In the genomic region with DNA sequence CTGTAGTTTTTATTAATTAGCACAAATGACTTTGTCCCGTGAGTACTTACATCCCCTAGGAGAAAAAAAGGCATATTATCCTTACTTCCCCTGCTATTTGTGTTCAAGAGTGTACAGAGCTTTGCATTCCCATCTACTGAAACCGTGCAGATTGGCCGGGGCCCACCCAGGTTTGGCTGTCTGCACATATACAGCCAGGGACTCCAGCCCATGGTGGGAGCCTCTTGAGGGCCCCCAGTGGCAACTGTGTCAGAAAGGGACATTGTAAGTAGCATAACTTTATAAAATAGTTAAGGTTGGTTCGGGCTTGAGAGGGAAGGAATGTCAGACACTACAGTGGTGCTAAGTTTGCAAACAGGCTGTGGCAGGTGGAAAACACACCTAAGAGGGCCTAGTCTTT, we compare ENCODE assay signal across 21 cellular contexts. TPM values are rescaled to one million over a fixed set of nuclear protein-coding genes. Genes with fewer than 3 reads are reported as not detected.
DNase-seq lines count a peak whose midpoint lies in the region; ATAC-seq, FAIRE-seq and TF ChIP-seq lines count a peak whose summit lies in the region.
"Had no signal": no experiment of that assay in that cellular context is flagged by ENCODE, and none has a peak within 500 bp of the region (broad histone marks: within the 10 kb centered on the region; RNA-seq: fewer than 3 reads in every experiment).

No MANE protein-coding gene starts in this region.

- peak overlapping the region; percentile 61 for H3K27ac Mint-ChIP-seq in activated naive CD8-positive, alpha-beta T cell
- no peak overlapping the region for H3K27ac Mint-ChIP-seq in activated naive CD8-positive, alpha-beta T cell treated with anti-CD3 and anti-CD28 coated beads, Interleukin-2, amount 50 U/mL, for 24 hours
- H3K27ac Mint-ChIP-seq in IgD-negative memory B cell, result peak overlapping the region in 2 of 3 donors; percentile 33 to 79
- peak overlapping the region; percentile 22 for H3K27ac Mint-ChIP-seq in glutamatergic neuron (ENCODE audit: unreplicated experiment)
- peak overlapping the region; percentile 12 to 70 for H3K27ac Mint-ChIP-seq in stimulated activated naive CD8-positive, alpha-beta T cell treated with anti-CD3 and anti-CD28 coated beads, Interleukin-15, amount 100 ng/mL, for 72 hours
- H3K27ac Mint-ChIP-seq: activated naive CD8-positive, alpha-beta T cell treated with anti-CD3 and anti-CD28 coated beads for 36 hours had no signal

- FAIRE-seq in small intestine (lab: Jason Lieb, UNC), result no peak
- FAIRE-seq: frontal cortex, K562, kidney, urothelium cell line had no signal

- H2AK5ac ChIP-seq in trophoblast cell (ENCODE audit: low read length), result no peak overlapping the region

- no peak overlapping the region for H4K91ac ChIP-seq in trophoblast cell (ENCODE audit: low read depth, low read length)

- H3K36me3 ChIP-seq in trophoblast cell (ENCODE audit: control insufficient read depth in 1 of 2, insufficient read depth in 2 of 2, low read length in 2 of 2) (peaks cover 0 to 2% of the 10 kb centered on the region in 2 experiments), small intestine (ENCODE audit: control insufficient read depth in 2 of 2, insufficient read depth in 2 of 2, low read length in 2 of 2) (no peaks in the 10 kb centered on the region)
- H3K36me3 ChIP-seq: esophagus muscularis mucosa, SJSA1 had no signal

- H3K9ac ChIP-seq in trophoblast cell (ENCODE audit: low read length), result no peak overlapping the region

- no peaks in the 10 kb centered on the region for H3K79me1 ChIP-seq in trophoblast cell (ENCODE audit: low read length)

- DNase-seq in activated naive CD8-positive, alpha-beta T cell treated with anti-CD3 and anti-CD28 coated beads, Interleukin-2, amount 50 U/mL, for 24 hours, result no peak
- no peak for DNase-seq in glutamatergic neuron
- DNase-seq in stimulated activated naive CD8-positive, alpha-beta T cell treated with anti-CD3 and anti-CD28 coated beads, Interleukin-15, amount 100 ng/mL, for 72 hours, result no peak
- DNase-seq in trophoblast cell, result no peak
- DNase-seq in amniotic stem cell (lab: John Stamatoyannopoulos, UW), result no peak
- no peak for DNase-seq in small intestine
- DNase-seq: activated naive CD8-positive, alpha-beta T cell treated with anti-CD3 and anti-CD28 coated beads for 36 hours; kidney; MM.1S; NCI-H1436 treated with DMSO at 0.1 percent for 48 hours; NK-92 treated with Interleukin-12 subunit alpha and Interleukin-12 subunit beta, amount 100 ng/mL, for 24 hours; right cardiac atrium; stimulated activated CD4-positive, alpha-beta T cell treated with anti-CD3 and anti-CD28 coated beads, Interleukin-12 subunit alpha, Interleukin-12 subunit beta, amount 100 ng/mL, for 4 hours had no signal

- H3K4me1 ChIP-seq in trophoblast cell (ENCODE audit: control insufficient read depth in 1 of 2, insufficient read depth in 2 of 2, low read length in 2 of 2), result peaks cover 0 to 7% of the 10 kb centered on the region in 2 experiments
- H3K4me1 ChIP-seq in small intestine (ENCODE audit: control insufficient read depth in 2 of 2, insufficient read depth in 1 of 2, low read depth in 1 of 2, low read length in 1 of 2), result peaks cover 0 to 5% of the 10 kb centered on the region in 2 donors

- peaks cover 8% of the 10 kb centered on the region for H3K36me3 Mint-ChIP-seq in activated naive CD8-positive, alpha-beta T cell
- H3K36me3 Mint-ChIP-seq in activated naive CD8-positive, alpha-beta T cell treated with anti-CD3 and anti-CD28 coated beads, Interleukin-2, amount 50 U/mL, for 24 hours (ENCODE audit: low read depth), result peaks cover 8% of the 10 kb centered on the region
- H3K36me3 Mint-ChIP-seq in IgD-negative memory B cell (peaks cover 3% of the 10 kb centered on the region), glutamatergic neuron (ENCODE audit: unreplicated experiment) (no peaks in the 10 kb centered on the region)

- no peak overlapping the region for H2BK12ac ChIP-seq in trophoblast cell (ENCODE audit: low read length)

- H4K12ac ChIP-seq in trophoblast cell (ENCODE audit: low read depth, low read length), result no peak overlapping the region

- H3K27ac ChIP-seq in trophoblast cell (ENCODE audit: low read depth, low read length), result no peak overlapping the region
- H3K27ac ChIP-seq in small intestine (ENCODE audit: low read depth in 1 of 2, low read length in 1 of 2), result no peak overlapping the region
- H3K27ac ChIP-seq: esophagus muscularis mucosa, SJSA1 had no signal

- H2BK120ac ChIP-seq in trophoblast cell (ENCODE audit: insufficient read depth, low read length, poor library complexity), result no peak overlapping the region

- no peak overlapping the region for H3K4me3 Mint-ChIP-seq in activated naive CD8-positive, alpha-beta T cell
- no peak overlapping the region for H3K4me3 Mint-ChIP-seq in activated naive CD8-positive, alpha-beta T cell treated with anti-CD3 and anti-CD28 coated beads, Interleukin-2, amount 50 U/mL, for 24 hours
- H3K4me3 Mint-ChIP-seq in IgD-negative memory B cell, result peak overlapping the region in 2 of 4 donors; percentile 70 to 72
- H3K4me3 Mint-ChIP-seq in glutamatergic neuron (ENCODE audit: unreplicated experiment), result peak overlapping the region; percentile 51
- H3K4me3 Mint-ChIP-seq in stimulated activated naive CD8-positive, alpha-beta T cell treated with anti-CD3 and anti-CD28 coated beads, Interleukin-15, amount 100 ng/mL, for 72 hours, result no peak overlapping the region
- H3K4me3 Mint-ChIP-seq: activated naive CD8-positive, alpha-beta T cell treated with anti-CD3 and anti-CD28 coated beads for 36 hours had no signal

- H3K23ac ChIP-seq in trophoblast cell (ENCODE audit: low read length), result no peak overlapping the region

- H3K27me3 Mint-ChIP-seq in activated naive CD8-positive, alpha-beta T cell, result no peaks in the 10 kb centered on the region
- H3K27me3 Mint-ChIP-seq in activated naive CD8-positive, alpha-beta T cell treated with anti-CD3 and anti-CD28 coated beads, Interleukin-2, amount 50 U/mL, for 24 hours, result no peaks in the 10 kb centered on the region
- H3K27me3 Mint-ChIP-seq in IgD-negative memory B cell (no peaks in the 10 kb centered on the region), glutamatergic neuron (ENCODE audit: unreplicated experiment) (peaks cover 4% of the 10 kb centered on the region)
- H3K27me3 Mint-ChIP-seq in stimulated activated naive CD8-positive, alpha-beta T cell treated with anti-CD3 and anti-CD28 coated beads, Interleukin-15, amount 100 ng/mL, for 72 hours, result no peaks in the 10 kb centered on the region
- H3K27me3 Mint-ChIP-seq: activated naive CD8-positive, alpha-beta T cell treated with anti-CD3 and anti-CD28 coated beads for 36 hours had no signal

- H3K4me3 ChIP-seq in trophoblast cell (ENCODE audit: low read depth, low read length) (no peak overlapping the region), small intestine (ENCODE audit: low read depth in 1 of 2, low read length in 2 of 2) (no peak overlapping the region)
- H3K4me3 ChIP-seq: esophagus muscularis mucosa, K562, lung, SJSA1 had no signal

- H3K79me2 ChIP-seq in trophoblast cell (ENCODE audit: control insufficient read depth, insufficient read depth, low read length, poor library complexity), result no peaks in the 10 kb centered on the region

- no peaks in the 10 kb centered on the region for H3K27me3 ChIP-seq in trophoblast cell (ENCODE audit: insufficient read depth, low read length)
- no peaks in the 10 kb centered on the region for H3K27me3 ChIP-seq in small intestine (ENCODE audit: control insufficient read depth in 2 of 2, insufficient read depth in 2 of 2, low read length in 2 of 2)
- H3K27me3 ChIP-seq: esophagus muscularis mucosa, SJSA1 had no signal

- WGBS in trophoblast cell (ENCODE audit: extremely low coverage, insufficient coverage, insufficient read length), result no CpG with 5 or more reads among the region's 4 CpGs
- WGBS in small intestine, 3 donors, result 71 to 85% (median 78%) methylated on average over 4 of the region's 4 CpGs

- H4K8ac ChIP-seq in trophoblast cell (ENCODE audit: low read depth, low read length), result no peak overlapping the region

- H3K9me3 Mint-ChIP-seq in activated naive CD8-positive, alpha-beta T cell (ENCODE audit: low read depth), result peaks cover 3% of the 10 kb centered on the region
- H3K9me3 Mint-ChIP-seq in activated naive CD8-positive, alpha-beta T cell treated with anti-CD3 and anti-CD28 coated beads, Interleukin-2, amount 50 U/mL, for 24 hours, result peaks cover 10% of the 10 kb centered on the region
- peaks cover 0 to 5% (median under 1%) of the 10 kb centered on the region in 3 donors for H3K9me3 Mint-ChIP-seq in IgD-negative memory B cell
- H3K9me3 Mint-ChIP-seq in glutamatergic neuron (ENCODE audit: unreplicated experiment), result peaks cover 3% of the 10 kb centered on the region
- H3K9me3 Mint-ChIP-seq in stimulated activated naive CD8-positive, alpha-beta T cell treated with anti-CD3 and anti-CD28 coated beads, Interleukin-15, amount 100 ng/mL, for 72 hours, result peaks cover 0 to 5% of the 10 kb centered on the region in 2 donors

- no peak for ATAC-seq in activated naive CD8-positive, alpha-beta T cell treated with anti-CD3 and anti-CD28 coated beads, Interleukin-2, amount 50 U/mL, for 24 hours
- no peak for ATAC-seq in stimulated activated naive CD8-positive, alpha-beta T cell treated with anti-CD3 and anti-CD28 coated beads, Interleukin-15, amount 100 ng/mL, for 72 hours
- ATAC-seq: right cardiac atrium had no signal

- no peak overlapping the region for H3K14ac ChIP-seq in trophoblast cell (ENCODE audit: low read length)

- no peak overlapping the region for H2AFZ ChIP-seq in trophoblast cell (ENCODE audit: insufficient read depth, low read length, poor library complexity)

- H3K4ac ChIP-seq in trophoblast cell (ENCODE audit: low read depth, low read length), result no peak overlapping the region

- peaks cover 52% of the 10 kb centered on the region for H3K4me1 Mint-ChIP-seq in activated naive CD8-positive, alpha-beta T cell (ENCODE audit: low read depth)
- H3K4me1 Mint-ChIP-seq in activated naive CD8-positive, alpha-beta T cell treated with anti-CD3 and anti-CD28 coated beads, Interleukin-2, amount 50 U/mL, for 24 hours, result peaks cover 45% of the 10 kb centered on the region
- H3K4me1 Mint-ChIP-seq in IgD-negative memory B cell (peaks cover 27 to 54% (median 45%) of the 10 kb centered on the region in 3 donors), glutamatergic neuron (ENCODE audit: low read depth, unreplicated experiment) (peaks cover 31% of the 10 kb centered on the region)
- H3K4me1 Mint-ChIP-seq in stimulated activated naive CD8-positive, alpha-beta T cell treated with anti-CD3 and anti-CD28 coated beads, Interleukin-15, amount 100 ng/mL, for 72 hours, result peaks cover 55% of the 10 kb centered on the region

- H3K9me3 ChIP-seq in trophoblast cell (ENCODE audit: insufficient read depth, low read depth, low read length) (peaks cover 6% of the 10 kb centered on the region), small intestine (ENCODE audit: control insufficient read depth, low read depth) (no peaks in the 10 kb centered on the region)
- H3K9me3 ChIP-seq: esophagus muscularis mucosa, SJSA1 had no signal

- no peak overlapping the region for H2BK5ac ChIP-seq in trophoblast cell (ENCODE audit: low read depth, low read length, poor library complexity)

- no peak for TF ChIP-seq CTCF in glutamatergic neuron (IDR thresholded peaks at IDR 0.05; ENCODE audit: partially characterized antibody, unreplicated experiment)

- no peak overlapping the region for H3K18ac ChIP-seq in trophoblast cell (ENCODE audit: low read length)

- H3K4me2 ChIP-seq in trophoblast cell (ENCODE audit: low read length), result no peak overlapping the region

RNA-seq across cellular contexts. Expression of gene PHF2, which starts 24.7 kb away (rescaled TPM):
- polyA plus RNA-seq in IgD-negative memory B cell, result 1.6 TPM
- total RNA-seq in glutamatergic neuron (ENCODE audit: unreplicated experiment), result 22.9 TPM
- 12.6 and 12.7 TPM in 2 replicates for polyA plus RNA-seq in trophoblast cell (2013)
- 10 to 100 TPM in 2 of 3 donors, 1 to 10 TPM in 1; 8.6 to 14.9 (median 10.7) TPM for polyA plus RNA-seq in small intestine
